In genomic region chr7:155685791-155686160, GRCh38 we compare ENCODE assay signal across 18 cellular contexts. TPM values are rescaled to one million over a fixed set of nuclear protein-coding genes. Genes with fewer than 3 reads are reported as not detected.
A peak's percentile ranks its signal among the peaks of the same experiment; 100 is the strongest.
DNase-seq lines count a peak whose midpoint lies in the region; ATAC-seq and TF ChIP-seq lines count a peak whose summit lies in the region.
"Had no signal": no experiment of that assay in that cellular context is flagged by ENCODE, and none has a peak within 500 bp of the region (broad histone marks: within the 10 kb centered on the region; RNA-seq: fewer than 3 reads in every experiment).

No MANE protein-coding gene starts in this region.

- no peak overlapping the region for H3K27ac ChIP-seq in sigmoid colon
- H3K27ac ChIP-seq: 22Rv1, heart left ventricle, KMS-11 had no signal

- DNase-seq in T-helper 1 cell = no peak
- no peak for DNase-seq in central memory CD8-positive, alpha-beta T cell (ENCODE audit: low spot score in 2 of 2)
- DNase-seq in NCI-H2081 treated with DMSO at 0.1 percent for 48 hours (lab: John Stamatoyannopoulos, UW) = no peak
- no peak for DNase-seq in sigmoid colon
- DNase-seq in cerebellar cortex (ENCODE audit: low spot score) = no peak
- DNase-seq: activated CD8-positive, alpha-beta memory T cell treated with anti-CD3 and anti-CD28 coated beads for 24 hours; activated gamma-delta T cell; DMS 273 treated with DMSO at 0.1 percent for 48 hours; H7; heart left ventricle; mammary epithelial cell; NCI-H2029; nephron progenitor cell had no signal

- H3K4me1 Mint-ChIP-seq in T-helper 1 cell treated with Interleukin-12 subunit alpha and Interleukin-12 subunit beta and Interleukin-4 antibody, amounts not matched to agents 30 μg/mL and 1 μg/mL, for 36 hours (ENCODE audit: low read depth) = peaks cover 32% of the 10 kb centered on the region
- H3K4me1 Mint-ChIP-seq in central memory CD8-positive, alpha-beta T cell = peaks cover 77% of the 10 kb centered on the region

- no peak for TF ChIP-seq POLR2A in sigmoid colon (IDR thresholded peaks at IDR 0.05)

- H3K36me3 ChIP-seq in sigmoid colon = peaks cover 0 to 24% (median 7%) of the 10 kb centered on the region in 4 donors

- ATAC-seq in GM18870 (IDR thresholded peaks at IDR 0.05; ENCODE audit: unreplicated experiment) (peak; percentile 18), HG02981 (IDR thresholded peaks at IDR 0.05; ENCODE audit: unreplicated experiment) (peak; percentile 18)
- ATAC-seq in central memory CD8-positive, alpha-beta T cell (replicated peaks; ENCODE audit: extremely low read depth, poor library complexity, severe bottlenecking) = no peak
- ATAC-seq: heart left ventricle had no signal

- intact Hi-C loops in sigmoid colon (cut with DNase I) = no loop called here

- 88 to 98% methylated on average over 2 of the region's 2 CpGs for WGBS in sigmoid colon, 2 donors

- peaks cover 4% of the 10 kb centered on the region for H3K9me3 Mint-ChIP-seq in T-helper 1 cell treated with Interleukin-12 subunit alpha and Interleukin-12 subunit beta and Interleukin-4 antibody, amounts not matched to agents 30 μg/mL and 1 μg/mL, for 36 hours
- peaks cover 5% of the 10 kb centered on the region for H3K9me3 Mint-ChIP-seq in central memory CD8-positive, alpha-beta T cell

- H3K4me3 Mint-ChIP-seq in T-helper 1 cell treated with Interleukin-12 subunit alpha and Interleukin-12 subunit beta and Interleukin-4 antibody, amounts not matched to agents 30 μg/mL and 1 μg/mL, for 36 hours = peak overlapping the region; percentile 2
- H3K4me3 Mint-ChIP-seq in central memory CD8-positive, alpha-beta T cell = peak overlapping the region; percentile 25
- H3K4me3 Mint-ChIP-seq: nephron progenitor cell had no signal

- H3K36me3 Mint-ChIP-seq in T-helper 1 cell treated with Interleukin-12 subunit alpha and Interleukin-12 subunit beta and Interleukin-4 antibody, amounts not matched to agents 30 μg/mL and 1 μg/mL, for 36 hours (ENCODE audit: low read depth) = peaks cover 45% of the 10 kb centered on the region
- peaks cover 53% of the 10 kb centered on the region for H3K36me3 Mint-ChIP-seq in central memory CD8-positive, alpha-beta T cell (ENCODE audit: insufficient read depth)

- no peak overlapping the region for H3K4me3 ChIP-seq in sigmoid colon
- H3K4me3 ChIP-seq: heart left ventricle had no signal

- no peaks in the 10 kb centered on the region for H3K27me3 ChIP-seq in sigmoid colon
- H3K27me3 ChIP-seq: heart left ventricle had no signal

- no peak for TF ChIP-seq CTCF in sigmoid colon (IDR thresholded peaks at IDR 0.05)

- H3K27ac Mint-ChIP-seq in T-helper 1 cell treated with Interleukin-12 subunit alpha and Interleukin-12 subunit beta and Interleukin-4 antibody, amounts not matched to agents 30 μg/mL and 1 μg/mL, for 36 hours = peak overlapping the region; percentile 4
- H3K27ac Mint-ChIP-seq in central memory CD8-positive, alpha-beta T cell (ENCODE audit: low read depth) = peak overlapping the region; percentile 8

- H3K27me3 Mint-ChIP-seq in T-helper 1 cell treated with Interleukin-12 subunit alpha and Interleukin-12 subunit beta and Interleukin-4 antibody, amounts not matched to agents 30 μg/mL and 1 μg/mL, for 36 hours (ENCODE audit: low read depth) = no peaks in the 10 kb centered on the region
- no peaks in the 10 kb centered on the region for H3K27me3 Mint-ChIP-seq in central memory CD8-positive, alpha-beta T cell

- peaks cover 0 to 27% (median 14%) of the 10 kb centered on the region in 4 donors for H3K4me1 ChIP-seq in sigmoid colon

- H3K9me3 ChIP-seq in sigmoid colon = no peaks in the 10 kb centered on the region

- no peak for TF ChIP-seq EP300 in sigmoid colon (IDR thresholded peaks at IDR 0.05)

RNA-seq across cellular contexts. Expression of gene RBM33, which starts 41.3 kb away (rescaled TPM):
- 10 to 100 TPM; 27.5 to 60.4 (median 36.1) TPM for total RNA-seq in sigmoid colon
- polyA plus RNA-seq in sigmoid colon = 10 to 100 TPM in 1 of 3 donors, 1 to 10 TPM in 2; 3.6 to 30.8 (median 8.1) TPM
